In genomic region chr2:121099329-121100318, GRCh38 we compare ENCODE assay signal across 8 cellular contexts.
DNase-seq lines count a peak whose midpoint lies in the region; ATAC-seq and TF ChIP-seq lines count a peak whose summit lies in the region.

No MANE protein-coding gene starts in this region.

- ATAC-seq in HG03354 (IDR thresholded peaks at IDR 0.05; ENCODE audit: poor library complexity, severe bottlenecking, unreplicated experiment): no peak

- H3K27me3 Mint-ChIP-seq in activated T-cell treated with anti-CD3 and anti-CD28 coated beads, Interleukin-2, amount 50 U/mL, for 24 hours: peaks cover 25% of the 10 kb centered on the region

- H3K36me3 Mint-ChIP-seq in activated T-cell treated with anti-CD3 and anti-CD28 coated beads, Interleukin-2, amount 50 U/mL, for 24 hours (ENCODE audit: low read depth): no peaks in the 10 kb centered on the region

- no peaks in the 10 kb centered on the region for H3K36me3 ChIP-seq in GM06990 (ENCODE audit: control insufficient read depth, insufficient read depth, low read length)

- DNase-seq in GM06990 (ENCODE audit: extremely low read depth, insufficient read length) (no peak), NCI-H1694 treated with DMSO at 0.1 percent for 48 hours (lab: John Stamatoyannopoulos, UW) (peak; percentile 14), epithelial cell of esophagus (ENCODE audit: low read depth) (peak; percentile 29), pons (ENCODE audit: low spot score) (peak; percentile 31), NCI-H1048 (lab: John Stamatoyannopoulos, UW) (no peak)
- DNase-seq in activated T-cell treated with anti-CD3 and anti-CD28 coated beads, Interleukin-2, amount 50 U/mL, for 24 hours: no peak
- DNase-seq in activated CD8-positive, alpha-beta memory T cell treated with anti-CD3 and anti-CD28 coated beads for 24 hours: no peak

- TF ChIP-seq CTCF in GM06990 (IDR thresholded peaks at IDR 0.05; ENCODE audit: insufficient read depth, low read length, poor library complexity, severe bottlenecking): peak; percentile 58
- peak; percentile 64 for TF ChIP-seq CTCF in epithelial cell of esophagus (IDR thresholded peaks at IDR 0.05; ENCODE audit: insufficient read depth, low read depth, low read length, missing control alignments)

- no peaks in the 10 kb centered on the region for H3K27me3 ChIP-seq in GM06990 (replicated peaks; ENCODE audit: control insufficient read depth, insufficient read depth, low read length)

- no peaks in the 10 kb centered on the region for H3K9me3 Mint-ChIP-seq in activated T-cell treated with anti-CD3 and anti-CD28 coated beads, Interleukin-2, amount 50 U/mL, for 24 hours

- no peak overlapping the region for H3K4me3 ChIP-seq in GM06990 (replicated peaks; ENCODE audit: low read depth, low read length)
- no peak overlapping the region for H3K4me3 ChIP-seq in epithelial cell of esophagus (ENCODE audit: low read length)

- H3K4me1 Mint-ChIP-seq in activated T-cell treated with anti-CD3 and anti-CD28 coated beads, Interleukin-2, amount 50 U/mL, for 24 hours (ENCODE audit: low read depth): no peaks in the 10 kb centered on the region

- no peak overlapping the region for H3K4me3 Mint-ChIP-seq in activated T-cell treated with anti-CD3 and anti-CD28 coated beads, Interleukin-2, amount 50 U/mL, for 24 hours

- no peak overlapping the region for H3K27ac Mint-ChIP-seq in activated T-cell treated with anti-CD3 and anti-CD28 coated beads, Interleukin-2, amount 50 U/mL, for 24 hours

Comparison
In these comparisons a context has a peak if more than half of its experiments do, and no peak if none do; other contexts are left out.
1. DNase-seq: peak in NCI-H1694 treated with DMSO at 0.1 percent for 48 hours (single experiment), epithelial cell of esophagus (single experiment) and pons (single experiment); none in GM06990 (single experiment), NCI-H1048 (single experiment), activated T-cell treated with anti-CD3 and anti-CD28 coated beads, Interleukin-2, amount 50 U/mL, for 24 hours (single experiment) and activated CD8-positive, alpha-beta memory T cell treated with anti-CD3 and anti-CD28 coated beads for 24 hours (single experiment).